1 cellular context compared by ENCODE assay signal in genomic region chr6:100592929-100593328, GRCh38.
TF ChIP-seq lines count a peak whose summit lies in the region.

No MANE protein-coding gene starts in this region.

TF ChIP-seq in HEK293, 187 proteins besides CTCF, POLR2A, EP300 and RAD21 (continued from another document):
- TF ChIP-seq TRIM28 (IDR thresholded peaks at IDR 0.05; ENCODE audit: borderline replicate concordance, low read length) (peak; percentile 75; the same call in 1 of the 2 replicates), ZNF280C (tag by site-specific recombination; IDR thresholded peaks at IDR 0.05) (no peak), ZNF112 (tag by site-specific recombination; IDR thresholded peaks at IDR 0.05) (no peak), ZNF416 (tag by site-specific recombination; IDR thresholded peaks at IDR 0.05) (no peak), BCL6B (tag by site-specific recombination; IDR thresholded peaks at IDR 0.05) (peak; percentile 85), ZBTB26 (tag by site-specific recombination; optimal IDR thresholded peaks at IDR 0.05) (no peak), ZSCAN16 (tag by site-specific recombination; IDR thresholded peaks at IDR 0.05) (peak; percentile 78), ZNF777 (tag by site-specific recombination; IDR thresholded peaks at IDR 0.05; ENCODE audit: borderline replicate concordance) (no peak), ZSCAN23 (tag by site-specific recombination; IDR thresholded peaks at IDR 0.05) (0 out of 2 replicates have a peak, but pooled peaks have one; percentile 64), ZBTB10 (tag by site-specific recombination; IDR thresholded peaks at IDR 0.05) (no peak), ZNF19 (tag by site-specific recombination; IDR thresholded peaks at IDR 0.05; ENCODE audit: low read depth) (peak; percentile 72; the same call in 1 of the 2 replicates), ZNF623 (tag by site-specific recombination; IDR thresholded peaks at IDR 0.05) (no peak), ZNF830 (tag by site-specific recombination; IDR thresholded peaks at IDR 0.05; ENCODE audit: low read depth) (no peak), ZNF223 (tag by site-specific recombination; IDR thresholded peaks at IDR 0.05) (no peak), ZNF366 (tag by site-specific recombination; conservative IDR thresholded peaks at IDR 0.05) (peak; percentile 94), ZNF48 (tag by site-specific recombination; IDR thresholded peaks at IDR 0.05) (no peak), ZNF335 (tag by site-specific recombination; conservative IDR thresholded peaks at IDR 0.05) (no peak), ZIC2 (tag by site-specific recombination; IDR thresholded peaks at IDR 0.05) (peak; percentile 100), ZNF548 (tag by site-specific recombination; IDR thresholded peaks at IDR 0.05) (no peak), YY2 (tag by site-specific recombination; IDR thresholded peaks at IDR 0.05) (no peak), ZNF624 (tag by site-specific recombination; IDR thresholded peaks at IDR 0.05) (no peak), ZNF561 (tag by site-specific recombination; IDR thresholded peaks at IDR 0.05; ENCODE audit: borderline replicate concordance) (peak; percentile 97), ZNF621 (tag by site-specific recombination; IDR thresholded peaks at IDR 0.05) (no peak), KLF7 (tag by site-specific recombination; IDR thresholded peaks at IDR 0.05; ENCODE audit: borderline replicate concordance) (peak; percentile 85), MEIS1 (CRISPR knock-in tag; IDR thresholded peaks at IDR 0.05; ENCODE audit: borderline replicate concordance) (no peak), ZXDB (tag by site-specific recombination; IDR thresholded peaks at IDR 0.05) (peak; percentile 53; the same call in 1 of the 2 replicates), ZNF391 (tag by site-specific recombination; IDR thresholded peaks at IDR 0.05; ENCODE audit: borderline replicate concordance, low read depth) (peak; percentile 91; the same call in 1 of the 2 replicates), ZNF350 (tag by site-specific recombination; IDR thresholded peaks at IDR 0.05) (peak; percentile 70), ELK4 (IDR thresholded peaks at IDR 0.05; ENCODE audit: borderline replicate concordance, low read depth, low read length) (no peak), ZBTB17 (tag by site-specific recombination; IDR thresholded peaks at IDR 0.05) (peak; percentile 79), ZNF514 (tag by site-specific recombination; IDR thresholded peaks at IDR 0.05) (no peak), HOXC10 (CRISPR knock-in tag; IDR thresholded peaks at IDR 0.05) (no peak), ZNF202 (tag by site-specific recombination; IDR thresholded peaks at IDR 0.05; ENCODE audit: borderline replicate concordance) (no peak), PRDM4 (tag by site-specific recombination; IDR thresholded peaks at IDR 0.05) (peak; percentile 97), ZNF155 (tag by site-specific recombination; IDR thresholded peaks at IDR 0.05) (no peak), BCL11B (tag by site-specific recombination; IDR thresholded peaks at IDR 0.05; ENCODE audit: low read depth) (peak; percentile 97), TSHZ1 (tag by site-specific recombination; IDR thresholded peaks at IDR 0.05; ENCODE audit: borderline replicate concordance) (peak; percentile 97), ZNF792 (tag by site-specific recombination; IDR thresholded peaks at IDR 0.05) (no peak), ZBTB20 (tag by site-specific recombination; IDR thresholded peaks at IDR 0.05) (no peak), ZNF114 (tag by site-specific recombination; IDR thresholded peaks at IDR 0.05) (no peak), SP7 (tag by site-specific recombination; IDR thresholded peaks at IDR 0.05) (peak; percentile 99), OSR2 (tag by site-specific recombination; IDR thresholded peaks at IDR 0.05) (peak; percentile 98)
